Comparison of ENCODE assay signal across 17 cellular contexts in genomic region chr1:61687901-61688300, GRCh38. TPM values are rescaled to one million over a fixed set of nuclear protein-coding genes. Genes with fewer than 3 reads are reported as not detected.
A peak's percentile ranks its signal among the peaks of the same experiment; 100 is the strongest.
DNase-seq lines count a peak whose midpoint lies in the region; ATAC-seq and TF ChIP-seq lines count a peak whose summit lies in the region.
"Had no signal": no experiment of that assay in that cellular context is flagged by ENCODE, and none has a peak within 500 bp of the region (broad histone marks: within the 10 kb centered on the region; RNA-seq: fewer than 3 reads in every experiment).

No MANE protein-coding gene starts in this region.

- no peak for DNase-seq in activated naive CD4-positive, alpha-beta T cell treated with anti-CD3 and anti-CD28 coated beads, Interleukin-2, amount 50 U/mL, for 72 hours (ENCODE audit: low spot score in 2 of 2)
- DNase-seq in RKO (ENCODE audit: low spot score): peak; percentile 69
- DNase-seq in epithelial cell of esophagus (ENCODE audit: low read depth): peak; percentile 78
- no peak for DNase-seq in omental fat pad (ENCODE audit: low spot score)
- no peak for DNase-seq in cortex of kidney (lab: John Stamatoyannopoulos, UW)
- no peak for DNase-seq in mucosa of descending colon
- DNase-seq in HEK293T (ENCODE audit: extremely low spot score): no peak
- DNase-seq: 8988T; BE2C; Caco-2; CD4-positive, CD25-positive, alpha-beta regulatory T cell; NCI-H1105 treated with DMSO at 0.1 percent for 48 hours; NCI-H1694; NCI-H2081 treated with DMSO at 0.1 percent for 48 hours; NK-92 treated with Interleukin-12 subunit alpha and Interleukin-12 subunit beta, amount 100 ng/mL, for 24 hours; SJCRH30 had no signal

- no peak overlapping the region for H3K4me3 ChIP-seq in epithelial cell of esophagus (ENCODE audit: low read length)
- H3K4me3 ChIP-seq in mucosa of descending colon: no peak overlapping the region
- H3K4me3 ChIP-seq: SJCRH30 had no signal

- no peak overlapping the region for H3K4me3 Mint-ChIP-seq in activated naive CD4-positive, alpha-beta T cell treated with anti-CD3 and anti-CD28 coated beads, Interleukin-2, amount 50 U/mL, for 24 hours
- H3K4me3 Mint-ChIP-seq: CD4-positive, CD25-positive, alpha-beta regulatory T cell had no signal

- TF ChIP-seq CTCF in epithelial cell of esophagus (IDR thresholded peaks at IDR 0.05; ENCODE audit: insufficient read depth, low read depth, low read length, missing control alignments): no peak
- TF ChIP-seq CTCF in omental fat pad (IDR thresholded peaks at IDR 0.05): no peak
- no peak for TF ChIP-seq CTCF in mucosa of descending colon (IDR thresholded peaks at IDR 0.05)

- H3K27me3 Mint-ChIP-seq in activated naive CD4-positive, alpha-beta T cell treated with anti-CD3 and anti-CD28 coated beads, Interleukin-2, amount 50 U/mL, for 24 hours: no peaks in the 10 kb centered on the region
- H3K27me3 Mint-ChIP-seq: CD4-positive, CD25-positive, alpha-beta regulatory T cell had no signal

- H3K4me1 ChIP-seq in mucosa of descending colon (ENCODE audit: low read depth): peaks cover 5% of the 10 kb centered on the region
- H3K4me1 ChIP-seq: BE2C had no signal

- peaks cover 9% of the 10 kb centered on the region for H3K36me3 Mint-ChIP-seq in activated naive CD4-positive, alpha-beta T cell treated with anti-CD3 and anti-CD28 coated beads, Interleukin-2, amount 50 U/mL, for 24 hours
- H3K36me3 Mint-ChIP-seq in activated naive CD4-positive, alpha-beta T cell treated with anti-CD3 and anti-CD28 coated beads, Interleukin-2, amount 50 U/mL, for 72 hours: no peaks in the 10 kb centered on the region

- POLR2A ChIA-PET in HEK293T (lab: Yijun Ruan, JAX): no interaction called here

- no peaks in the 10 kb centered on the region for H3K36me3 ChIP-seq in mucosa of descending colon (ENCODE audit: low read depth)
- H3K36me3 ChIP-seq: BE2C had no signal

- H3K9me3 ChIP-seq in mucosa of descending colon: no peaks in the 10 kb centered on the region
- H3K9me3 ChIP-seq: BE2C, Caco-2, SJCRH30 had no signal

- peak overlapping the region; percentile 8 for H3K27ac Mint-ChIP-seq in activated naive CD4-positive, alpha-beta T cell treated with anti-CD3 and anti-CD28 coated beads, Interleukin-2, amount 50 U/mL, for 24 hours
- no peak overlapping the region for H3K27ac Mint-ChIP-seq in activated naive CD4-positive, alpha-beta T cell treated with anti-CD3 and anti-CD28 coated beads, Interleukin-2, amount 50 U/mL, for 72 hours

- H3K4me1 Mint-ChIP-seq in activated naive CD4-positive, alpha-beta T cell treated with anti-CD3 and anti-CD28 coated beads, Interleukin-2, amount 50 U/mL, for 24 hours: peaks cover 8% of the 10 kb centered on the region

- intact Hi-C loops in mucosa of descending colon (cut with DNase I, micrococcal nuclease): no loop called here

- no peak for ATAC-seq in activated naive CD4-positive, alpha-beta T cell treated with anti-CD3 and anti-CD28 coated beads, Interleukin-2, amount 50 U/mL, for 72 hours
- ATAC-seq in omental fat pad (ENCODE audit: low FRiP score) (peak; percentile 44), mucosa of descending colon (no peak)

- CTCF ChIA-PET in HEK293T (lab: Yijun Ruan, JAX): no interaction called here

- H3K9me3 Mint-ChIP-seq in activated naive CD4-positive, alpha-beta T cell treated with anti-CD3 and anti-CD28 coated beads, Interleukin-2, amount 50 U/mL, for 24 hours: no peaks in the 10 kb centered on the region
- no peaks in the 10 kb centered on the region for H3K9me3 Mint-ChIP-seq in activated naive CD4-positive, alpha-beta T cell treated with anti-CD3 and anti-CD28 coated beads, Interleukin-2, amount 50 U/mL, for 72 hours
- H3K9me3 Mint-ChIP-seq: CD4-positive, CD25-positive, alpha-beta regulatory T cell had no signal

TF ChIP-seq in HEK293T, 16 proteins besides CTCF, POLR2A, EP300 and RAD21:
- TF ChIP-seq L3MBTL2 (conservative IDR thresholded peaks at IDR 0.05) (no peak), FOXM1 (IDR thresholded peaks at IDR 0.05; ENCODE audit: borderline replicate concordance) (no peak), LEF1 (IDR thresholded peaks at IDR 0.05; ENCODE audit: borderline replicate concordance) (no peak), HDGF (IDR thresholded peaks at IDR 0.05; ENCODE audit: borderline replicate concordance) (no peak), BHLHE40 (IDR thresholded peaks at IDR 0.05; ENCODE audit: borderline replicate concordance) (no peak), FOXA1 (IDR thresholded peaks at IDR 0.05) (no peak), ELF4 (IDR thresholded peaks at IDR 0.05) (no peak)

RNA-seq across cellular contexts. Expression of gene TM2D1, which starts 37.0 kb away (rescaled TPM):
- 10 to 100 TPM; 33.9 to 39.2 TPM for total RNA-seq in activated naive CD4-positive, alpha-beta T cell treated with anti-CD3 and anti-CD28 coated beads, Interleukin-2, amount 50 U/mL, for 72 hours
- total RNA-seq in omental fat pad: 10 to 100 TPM; 47.3 to 76.8 (median 49.5) TPM
- 10 to 100 TPM; 40.4 to 45.5 (median 42.6) TPM for total RNA-seq in mucosa of descending colon

RNA-seq across cellular contexts. Expression of gene PATJ, which starts 54.4 kb away (rescaled TPM):
- total RNA-seq in activated naive CD4-positive, alpha-beta T cell treated with anti-CD3 and anti-CD28 coated beads, Interleukin-2, amount 50 U/mL, for 72 hours: 10 to 100 TPM; 21.5 to 24.7 TPM
- 10 to 100 TPM; 12.1 to 31.4 (median 20.0) TPM for total RNA-seq in omental fat pad
- 100 to 1,000 TPM in 1 of 3 donors, 10 to 100 TPM in 2; 58.6 to 112 (median 65.9) TPM for total RNA-seq in mucosa of descending colon

Comparison
In these comparisons a context has a peak if more than half of its experiments do, and no peak if none do; other contexts are left out.
1. DNase-seq: peak in RKO (single experiment) and epithelial cell of esophagus (single experiment); none in activated naive CD4-positive, alpha-beta T cell treated with anti-CD3 and anti-CD28 coated beads, Interleukin-2, amount 50 U/mL, for 72 hours (0 of 2), omental fat pad (single experiment), cortex of kidney (single experiment), mucosa of descending colon (0 of 3) and HEK293T (single experiment).